ENCODE assay signal across 9 cellular contexts in the genomic region with DNA sequence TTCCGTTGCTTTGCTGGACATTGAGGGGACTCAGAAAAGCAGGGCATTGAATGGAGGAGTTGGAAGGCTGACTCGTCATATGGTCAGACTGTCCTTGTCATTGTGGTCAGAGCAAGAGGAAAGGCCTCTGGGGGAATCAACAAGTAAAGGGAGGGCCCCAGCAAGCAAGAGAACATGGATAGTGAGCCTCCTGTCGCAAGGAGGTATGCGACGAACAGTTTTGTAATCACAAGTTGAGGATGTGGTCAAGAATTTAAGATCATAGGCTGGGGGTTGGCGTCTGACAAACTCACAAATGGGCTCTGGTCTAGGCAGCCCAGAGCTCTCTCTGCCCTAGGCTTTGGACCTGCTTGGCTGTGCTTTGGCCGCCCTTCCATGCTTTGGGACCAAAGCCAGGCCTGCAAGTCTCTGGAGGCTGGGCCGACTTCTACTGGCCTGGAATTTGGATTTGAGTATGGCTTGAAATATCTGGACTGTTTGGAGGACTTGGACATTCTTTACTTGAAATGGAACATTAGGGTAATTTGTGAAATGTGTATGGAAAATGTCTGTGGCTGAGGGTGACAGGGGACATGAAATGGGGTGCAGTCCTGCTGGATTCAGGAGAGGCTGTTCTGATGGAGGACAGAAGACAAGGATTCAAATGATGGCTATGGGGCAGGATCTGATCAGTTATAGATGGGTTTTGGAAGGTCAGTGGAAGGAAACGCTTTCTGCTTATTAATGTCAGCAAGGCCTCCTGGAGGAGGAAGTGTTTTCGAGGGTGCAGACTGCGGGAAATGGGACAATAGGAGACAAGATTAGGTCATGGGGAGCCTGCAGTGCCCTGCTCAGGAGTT. TPM values are rescaled to one million over a fixed set of nuclear protein-coding genes. Genes with fewer than 3 reads are reported as not detected.
DNase-seq lines count a peak whose midpoint lies in the region; ATAC-seq, FAIRE-seq and TF ChIP-seq lines count a peak whose summit lies in the region.
"Had no signal": no experiment of that assay in that cellular context is flagged by ENCODE, and none has a peak within 500 bp of the region (broad histone marks: within the 10 kb centered on the region; RNA-seq: fewer than 3 reads in every experiment).

No MANE protein-coding gene starts in this region.

- POLR2A ChIA-PET in activated CD4-positive, alpha-beta memory T cell treated with anti-CD3 and anti-CD28 coated beads, Interleukin-2, amount 10 ng/mL, durations not matched to agents 7 days and 5 days (lab: Charles Lee), result interaction anchor here (1.6 kb wide), 1 partner anchor 39 kb away, joined by 3 read pairs; a partner anchor contains a TSS

- H3K27me3 Mint-ChIP-seq in HFFc6 (ENCODE audit: insufficient read depth), result peaks cover 11% of the 10 kb centered on the region
- no peaks in the 10 kb centered on the region for H3K27me3 Mint-ChIP-seq in astrocyte (ENCODE audit: low read depth, unreplicated experiment)
- H3K27me3 Mint-ChIP-seq in activated CD4-positive, alpha-beta memory T cell treated with anti-CD3 and anti-CD28 coated beads, Interleukin-2, amount 10 ng/mL, durations not matched to agents 7 days and 5 days, result peaks cover 19% of the 10 kb centered on the region

- no peak for ATAC-seq in GM18909 (IDR thresholded peaks at IDR 0.05; ENCODE audit: poor library complexity, unreplicated experiment)

- H3K27me3 ChIP-seq in astrocyte (ENCODE audit: insufficient read depth, low read length), result no peaks in the 10 kb centered on the region
- H3K27me3 ChIP-seq in iPS-15b (ENCODE audit: control insufficient read depth, insufficient read depth, low read length), result no peaks in the 10 kb centered on the region
- H3K27me3 ChIP-seq in spleen (replicated peaks in 1 of 7), result peaks cover 0 to 9% (median 0%) of the 10 kb centered on the region in 7 donors
- peaks cover 14% of the 10 kb centered on the region for H3K27me3 ChIP-seq in effector memory CD4-positive, alpha-beta T cell (replicated peaks; ENCODE audit: control insufficient read depth, insufficient read depth, low read length, poor library complexity, severe bottlenecking)

- peak overlapping the region; percentile 88 for H3K4me3 Mint-ChIP-seq in HFFc6
- peak overlapping the region; percentile 87 for H3K4me3 Mint-ChIP-seq in astrocyte (ENCODE audit: unreplicated experiment)
- H3K4me3 Mint-ChIP-seq in activated CD4-positive, alpha-beta memory T cell treated with anti-CD3 and anti-CD28 coated beads, Interleukin-2, amount 10 ng/mL, durations not matched to agents 7 days and 5 days, result no peak overlapping the region
- H3K4me3 Mint-ChIP-seq: activated naive CD8-positive, alpha-beta T cell treated with anti-CD3 and anti-CD28 coated beads, Interleukin-2, amount 10 ng/mL, durations not matched to agents 7 days and 5 days had no signal

- H3K4me1 Mint-ChIP-seq in HFFc6 (ENCODE audit: low read depth) (peaks cover 76% of the 10 kb centered on the region), astrocyte (ENCODE audit: low read depth, unreplicated experiment) (peaks cover 69% of the 10 kb centered on the region)
- H3K4me1 Mint-ChIP-seq in activated CD4-positive, alpha-beta memory T cell treated with anti-CD3 and anti-CD28 coated beads, Interleukin-2, amount 10 ng/mL, durations not matched to agents 7 days and 5 days, result peaks cover 8% of the 10 kb centered on the region

- H3K4me3 ChIP-seq in astrocyte (ENCODE audit: insufficient read depth, low read depth, low read length) (peak overlapping the region; percentile 82), iPS-15b (ENCODE audit: low read depth, low read length) (no peak overlapping the region), spleen (peak overlapping the region in 6 of 8 donors; percentile 65 to 91 (median 75))
- H3K4me3 ChIP-seq in effector memory CD4-positive, alpha-beta T cell (ENCODE audit: insufficient read depth, low read depth, low read length, poor library complexity, severe bottlenecking), result no peak overlapping the region

- no peak for FAIRE-seq in astrocyte (lab: Jason Lieb, UNC)

- H3K79me2 ChIP-seq in astrocyte (ENCODE audit: insufficient read depth, low read length), result peaks cover 89% of the 10 kb centered on the region

- 20 to 49% (median 28%) methylated on average over 11 of the region's 11 CpGs for WGBS in spleen, 5 donors

- H4K20me1 ChIP-seq in astrocyte (ENCODE audit: insufficient read depth, low read length), result peaks cover 59% of the 10 kb centered on the region

- TF ChIP-seq CTCF in HFFc6 (IDR thresholded peaks at IDR 0.05) (no peak), astrocyte (IDR thresholded peaks at IDR 0.05; ENCODE audit: insufficient read depth, low read depth, low read length) (no peak), spleen (IDR thresholded peaks at IDR 0.05 in 8 of 11, conservative IDR thresholded peaks at IDR 0.05 in 3 of 11) (peak in 2 of 11 experiments; percentile 4 to 12)

- H3K27ac ChIP-seq in astrocyte (ENCODE audit: low read depth, low read length) (peak overlapping the region; percentile 95), spleen (peak overlapping the region; percentile 70 to 99 (median 97))
- H3K27ac ChIP-seq in effector memory CD4-positive, alpha-beta T cell (ENCODE audit: insufficient read depth, low read length, poor library complexity, severe bottlenecking), result no peak overlapping the region

- DNase-seq in HFFc6 (peak; percentile 80), astrocyte (ENCODE audit: low read depth) (peak; percentile 73), spleen (no peak), amniotic stem cell (lab: John Stamatoyannopoulos, UW) (no peak)
- DNase-seq in effector memory CD4-positive, alpha-beta T cell, result no peak
- no peak for DNase-seq in activated CD4-positive, alpha-beta memory T cell treated with anti-CD3 and anti-CD28 coated beads, Interleukin-2, amount 10 ng/mL, durations not matched to agents 7 days and 5 days
- DNase-seq: activated naive CD8-positive, alpha-beta T cell treated with anti-CD3 and anti-CD28 coated beads, Interleukin-2, amount 10 ng/mL, durations not matched to agents 7 days and 5 days had no signal

- CTCF ChIA-PET in activated CD4-positive, alpha-beta memory T cell treated with anti-CD3 and anti-CD28 coated beads, Interleukin-2, amount 10 ng/mL, durations not matched to agents 7 days and 5 days (lab: Charles Lee), result interaction anchor here (1.2 kb wide), 1 partner anchor 30 kb away, joined by 3 read pairs; no protein-coding TSS in a partner anchor

- H3K27ac Mint-ChIP-seq in HFFc6 (peak overlapping the region; percentile 92), astrocyte (ENCODE audit: unreplicated experiment) (peak overlapping the region; percentile 77)
- no peak overlapping the region for H3K27ac Mint-ChIP-seq in activated CD4-positive, alpha-beta memory T cell treated with anti-CD3 and anti-CD28 coated beads, Interleukin-2, amount 10 ng/mL, durations not matched to agents 7 days and 5 days
- H3K27ac Mint-ChIP-seq: activated naive CD8-positive, alpha-beta T cell treated with anti-CD3 and anti-CD28 coated beads, Interleukin-2, amount 10 ng/mL, durations not matched to agents 7 days and 5 days had no signal

- H3K9me3 Mint-ChIP-seq in HFFc6 (no peaks in the 10 kb centered on the region), astrocyte (ENCODE audit: unreplicated experiment) (no peaks in the 10 kb centered on the region)
- no peaks in the 10 kb centered on the region for H3K9me3 Mint-ChIP-seq in activated CD4-positive, alpha-beta memory T cell treated with anti-CD3 and anti-CD28 coated beads, Interleukin-2, amount 10 ng/mL, durations not matched to agents 7 days and 5 days
- H3K9me3 Mint-ChIP-seq: activated naive CD8-positive, alpha-beta T cell treated with anti-CD3 and anti-CD28 coated beads, Interleukin-2, amount 10 ng/mL, durations not matched to agents 7 days and 5 days had no signal

- intact Hi-C loops in spleen (cut with DNase I; ENCODE audit: low total_unique reads), result no loop called here

- H3K9ac ChIP-seq in astrocyte (ENCODE audit: low read length) (peak overlapping the region; percentile 98), iPS-15b (ENCODE audit: low read depth, low read length) (peak overlapping the region; percentile 55)

- TF ChIP-seq POLR2A in spleen (IDR thresholded peaks at IDR 0.05), result no peak

- H3K9me3 ChIP-seq in astrocyte (ENCODE audit: insufficient read depth, low read depth, low read length) (no peaks in the 10 kb centered on the region), iPS-15b (ENCODE audit: control insufficient read depth, insufficient read depth, low read length) (no peaks in the 10 kb centered on the region), spleen (no peaks in the 10 kb centered on the region)
- no peaks in the 10 kb centered on the region for H3K9me3 ChIP-seq in effector memory CD4-positive, alpha-beta T cell (ENCODE audit: control insufficient read depth, low read length)

- peak overlapping the region; percentile 96 for H3K4me2 ChIP-seq in astrocyte (ENCODE audit: low read length)

- H3K4me1 ChIP-seq in astrocyte (ENCODE audit: insufficient read depth, low read length), result peaks cover 68% of the 10 kb centered on the region
- H3K4me1 ChIP-seq in iPS-15b (ENCODE audit: control insufficient read depth, insufficient read depth, low read length), result peaks cover 39% of the 10 kb centered on the region
- peaks cover 47 to 88% (median 72%) of the 10 kb centered on the region in 6 donors for H3K4me1 ChIP-seq in spleen
- H3K4me1 ChIP-seq in effector memory CD4-positive, alpha-beta T cell (ENCODE audit: control insufficient read depth, insufficient read depth, low read length, poor library complexity, severe bottlenecking), result peaks cover 6% of the 10 kb centered on the region

- no peak overlapping the region for H2AFZ ChIP-seq in astrocyte (ENCODE audit: low read depth, low read length)

- H3K36me3 ChIP-seq in astrocyte (ENCODE audit: insufficient read depth, low read length) (peaks cover 2% of the 10 kb centered on the region), iPS-15b (ENCODE audit: control insufficient read depth, insufficient read depth, low read length) (peaks cover 7% of the 10 kb centered on the region), spleen (peaks cover 0 to 39% (median 0%) of the 10 kb centered on the region in 6 donors)
- H3K36me3 ChIP-seq in effector memory CD4-positive, alpha-beta T cell (ENCODE audit: control insufficient read depth, insufficient read depth, low read length), result no peaks in the 10 kb centered on the region

- H3K36me3 Mint-ChIP-seq in HFFc6 (ENCODE audit: low read depth) (peaks cover 20% of the 10 kb centered on the region), astrocyte (ENCODE audit: low read depth, unreplicated experiment) (peaks cover 15% of the 10 kb centered on the region)
- H3K36me3 Mint-ChIP-seq in activated CD4-positive, alpha-beta memory T cell treated with anti-CD3 and anti-CD28 coated beads, Interleukin-2, amount 10 ng/mL, durations not matched to agents 7 days and 5 days (ENCODE audit: low read depth), result no peaks in the 10 kb centered on the region
- H3K36me3 Mint-ChIP-seq: activated naive CD8-positive, alpha-beta T cell treated with anti-CD3 and anti-CD28 coated beads, Interleukin-2, amount 10 ng/mL, durations not matched to agents 7 days and 5 days had no signal

RNA-seq across cellular contexts. Expression of a gene that starts 19.2 kb away (rescaled TPM):
- total RNA-seq in HFFc6 (2021; fragmentation: NEBNext Ultra II Directional; extraction: Animal tissue kit (Norgen Biotek cat#: 25700)), result 100 to 1,000 TPM; 126 to 199 (median 147) TPM
- total RNA-seq in astrocyte (293 and 321 TPM in 2 replicates), spleen (100 to 1,000 TPM; 123 to 360 (median 261) TPM)
- 10 to 100 TPM in 1 of 3 donors, 1 to 10 TPM in 2; 6.1 to 45.7 (median 6.8) TPM for polyA plus RNA-seq in spleen
- under 1 TPM; 0.13 to 0.18 TPM for total RNA-seq in activated CD4-positive, alpha-beta memory T cell treated with anti-CD3 and anti-CD28 coated beads, Interleukin-2, amount 10 ng/mL, durations not matched to agents 7 days and 5 days

RNA-seq across cellular contexts. Expression of a gene that starts 39.2 kb away (rescaled TPM):
- 1,000 to 10,000 TPM; 1,658 to 2,163 (median 1,911) TPM for total RNA-seq in HFFc6 (2021; fragmentation: NEBNext Ultra II Directional; extraction: Animal tissue kit (Norgen Biotek cat#: 25700))
- 1,823 and 2,054 TPM in 2 replicates for total RNA-seq in astrocyte
- total RNA-seq in spleen, result 1,000 to 10,000 TPM; 1,801 to 2,829 (median 2,025) TPM
- 1,000 to 10,000 TPM; 5,417 to 8,400 (median 8,329) TPM for polyA plus RNA-seq in spleen
- 1,000 to 10,000 TPM; 2,316 to 2,367 TPM for total RNA-seq in activated CD4-positive, alpha-beta memory T cell treated with anti-CD3 and anti-CD28 coated beads, Interleukin-2, amount 10 ng/mL, durations not matched to agents 7 days and 5 days

Comparison
In these comparisons a context has a peak if more than half of its experiments do, and no peak if none do; other contexts are left out.
1. DNase-seq: peak in HFFc6 (single experiment) and astrocyte (single experiment); none in spleen (single experiment), amniotic stem cell (single experiment), effector memory CD4-positive, alpha-beta T cell (0 of 3) and activated CD4-positive, alpha-beta memory T cell treated with anti-CD3 and anti-CD28 coated beads, Interleukin-2, amount 10 ng/mL, durations not matched to agents 7 days and 5 days (single experiment).
2. H3K4me3 ChIP-seq: peak in astrocyte (single experiment) and spleen (6 of 8); none in iPS-15b (single experiment) and effector memory CD4-positive, alpha-beta T cell (single experiment).
3. RNA of a gene that starts 19.2 kb away (total RNA-seq): 293 to 321 TPM in astrocyte, 123 to 360 TPM in spleen and 126 to 199 TPM in HFFc6; 0.13 to 0.18 TPM in activated CD4-positive, alpha-beta memory T cell treated with anti-CD3 and anti-CD28 coated beads, Interleukin-2, amount 10 ng/mL, durations not matched to agents 7 days and 5 days; every median in the first group is over 100 times any median in the second.